ENCODE assay signal across 17 cellular contexts in genomic region chr4:170581969-170582368, GRCh38.
A peak's percentile ranks its signal among the peaks of the same experiment; 100 is the strongest.
DNase-seq lines count a peak whose midpoint lies in the region; ATAC-seq and TF ChIP-seq lines count a peak whose summit lies in the region.
"Had no signal": no experiment of that assay in that cellular context is flagged by ENCODE, and none has a peak within 500 bp of the region (broad histone marks: within the 10 kb centered on the region; RNA-seq: fewer than 3 reads in every experiment).

No MANE protein-coding gene starts in this region.

- H3K4me1 ChIP-seq in HCT116 (ENCODE audit: control insufficient read depth in 1 of 2, insufficient read depth in 2 of 2, low read length in 2 of 2) (peaks cover 2 to 19% of the 10 kb centered on the region in 2 experiments; a peak in 2 of 4 replicates), endodermal cell (ENCODE audit: control insufficient read depth, insufficient read depth, low read length) (no peaks in the 10 kb centered on the region), iPS-18a (ENCODE audit: control insufficient read depth, low read depth, low read length) (peaks cover 6% of the 10 kb centered on the region), osteoblast (ENCODE audit: insufficient read depth, low read length) (no peaks in the 10 kb centered on the region), testis (no peaks in the 10 kb centered on the region)
- H3K4me1 ChIP-seq: BLaER1 had no signal

- H3K4me2 ChIP-seq in HCT116 (ENCODE audit: low read length) (peak overlapping the region; percentile 50), osteoblast (ENCODE audit: insufficient read depth, low read length) (no peak overlapping the region)
- H3K4me2 ChIP-seq: BLaER1 had no signal

- TF ChIP-seq POLR2A in HCT116 (IDR thresholded peaks at IDR 0.05; ENCODE audit: borderline replicate concordance, extremely low read depth, insufficient read depth, insufficient read length) (no peak), testis (IDR thresholded peaks at IDR 0.05) (no peak)

- H2AFZ ChIP-seq in HCT116 (ENCODE audit: low read depth, low read length, poor library complexity, severe bottlenecking) (peak overlapping the region; percentile 52), osteoblast (ENCODE audit: low read length) (no peak overlapping the region)

- no peaks in the 10 kb centered on the region for H3K9me2 ChIP-seq in HCT116 (ENCODE audit: insufficient read depth)

- H3K9me3 ChIP-seq in HCT116 (ENCODE audit: control insufficient read depth in 1 of 2, insufficient read depth in 1 of 2, low read depth in 1 of 2, low read length in 2 of 2) (no peaks in the 10 kb centered on the region), endodermal cell (ENCODE audit: control insufficient read depth, low read length) (peaks cover 40% of the 10 kb centered on the region), iPS-18a (ENCODE audit: control insufficient read depth, low read depth, low read length) (no peaks in the 10 kb centered on the region), osteoblast (ENCODE audit: low read depth, low read length) (no peaks in the 10 kb centered on the region), testis (no peaks in the 10 kb centered on the region)

- peak; percentile 65 for ATAC-seq in HCT116
- ATAC-seq in activated CD4-positive, alpha-beta T cell treated with anti-CD3 and anti-CD28 coated beads for 36 hours: no peak
- ATAC-seq: HepG2 had no signal

- H3K4me3 ChIP-seq in HCT116 (replicated peaks in 1 of 2; ENCODE audit: low read depth in 1 of 2, low read length in 2 of 2) (no peak overlapping the region), endodermal cell (ENCODE audit: low read length) (no peak overlapping the region), iPS-18a (ENCODE audit: low read length) (no peak overlapping the region), osteoblast (ENCODE audit: insufficient read depth, low read length) (no peak overlapping the region), testis (no peak overlapping the region)
- H3K4me3 ChIP-seq: BLaER1 had no signal

- no peak for DNase-seq in HCT116 (ENCODE audit: low read depth, low spot score)
- DNase-seq in endodermal cell: no peak
- DNase-seq in activated naive CD4-positive, alpha-beta T cell treated with anti-CD3 and anti-CD28 coated beads, Interleukin-2, amount 50 U/mL, for 16 hours: no peak
- DNase-seq in osteoblast (ENCODE audit: insufficient read length, low spot score, missing footprints): no peak
- no peak for DNase-seq in testis
- no peak for DNase-seq in activated CD4-positive, alpha-beta T cell treated with anti-CD3 and anti-CD28 coated beads for 36 hours
- DNase-seq: 8988T; CD4-positive, alpha-beta memory T cell; DMS153; DMS79; GDM1; GOT3 had no signal

- H3K79me2 ChIP-seq in HCT116 (ENCODE audit: insufficient read depth, low read length): no peaks in the 10 kb centered on the region
- no peaks in the 10 kb centered on the region for H3K79me2 ChIP-seq in osteoblast (ENCODE audit: insufficient read depth, low read length)

- H3K27ac Mint-ChIP-seq in endodermal cell: peak overlapping the region; percentile 60
- H3K27ac Mint-ChIP-seq in activated CD4-positive, alpha-beta T cell treated with anti-CD3 and anti-CD28 coated beads for 36 hours: no peak overlapping the region
- H3K27ac Mint-ChIP-seq: CD14-positive monocyte; CD4-positive, alpha-beta memory T cell had no signal

- peaks cover 31% of the 10 kb centered on the region for H3K9me3 Mint-ChIP-seq in endodermal cell
- peaks cover 7% of the 10 kb centered on the region for H3K9me3 Mint-ChIP-seq in activated CD4-positive, alpha-beta T cell treated with anti-CD3 and anti-CD28 coated beads for 36 hours (ENCODE audit: low read depth)
- H3K9me3 Mint-ChIP-seq: H9 had no signal

- RAD21 ChIA-PET in HCT116 (lab: Charles Lee; ENCODE audit: low non-redundant PET in 1 of 2, low total read pairs in 2 of 2, uncharacterized antibody in 2 of 2, unreplicated experiment in 2 of 2): no interaction called here

- intact Hi-C loops in HCT116 (cut with micrococcal nuclease) (no loop called here), testis (cut with DNase I; ENCODE audit: low total_unique reads) (no loop called here)
- intact Hi-C loops in activated CD4-positive, alpha-beta T cell treated with anti-CD3 and anti-CD28 coated beads for 36 hours (cut with DNase I, micrococcal nuclease): no loop called here

- H4K20me1 ChIP-seq in HCT116 (ENCODE audit: insufficient read depth): no peaks in the 10 kb centered on the region
- H4K20me1 ChIP-seq in osteoblast (ENCODE audit: insufficient read depth, low read length): no peaks in the 10 kb centered on the region
- H4K20me1 ChIP-seq: BLaER1 had no signal

- no peaks in the 10 kb centered on the region for H3K36me3 Mint-ChIP-seq in endodermal cell (ENCODE audit: low read depth)
- H3K36me3 Mint-ChIP-seq in activated CD4-positive, alpha-beta T cell treated with anti-CD3 and anti-CD28 coated beads for 36 hours (ENCODE audit: low read depth): no peaks in the 10 kb centered on the region
- H3K36me3 Mint-ChIP-seq: CD14-positive monocyte; CD4-positive, alpha-beta memory T cell had no signal

- H3K27me3 ChIP-seq in HCT116 (ENCODE audit: insufficient read depth, low read length) (no peaks in the 10 kb centered on the region), endodermal cell (ENCODE audit: control insufficient read depth, insufficient read depth, low read length, poor library complexity, severe bottlenecking) (no peaks in the 10 kb centered on the region), iPS-18a (ENCODE audit: control insufficient read depth, insufficient read depth, low read length) (no peaks in the 10 kb centered on the region), osteoblast (ENCODE audit: insufficient read depth, low read length) (no peaks in the 10 kb centered on the region), testis (no peaks in the 10 kb centered on the region)
- H3K27me3 ChIP-seq: BLaER1 had no signal

- no TSS peak for BruUV-seq in HCT116 (replicated peaks; lab: Mats Ljungman, UMichigan)

- H3K36me3 ChIP-seq in HCT116 (ENCODE audit: control insufficient read depth in 1 of 2, insufficient read depth in 2 of 2, low read length in 2 of 2) (no peaks in the 10 kb centered on the region), endodermal cell (ENCODE audit: control insufficient read depth, insufficient read depth, low read length) (no peaks in the 10 kb centered on the region), iPS-18a (ENCODE audit: control insufficient read depth, low read depth, low read length) (no peaks in the 10 kb centered on the region), osteoblast (ENCODE audit: insufficient read depth, low read length) (no peaks in the 10 kb centered on the region), testis (ENCODE audit: low read depth, missing control alignments) (no peaks in the 10 kb centered on the region)
- H3K36me3 ChIP-seq: BLaER1 had no signal

- no peak for TF ChIP-seq RAD21 in HCT116 (IDR thresholded peaks at IDR 0.05; ENCODE audit: low read depth)

- no peaks in the 10 kb centered on the region for H3K27me3 Mint-ChIP-seq in endodermal cell (ENCODE audit: insufficient read depth)
- no peaks in the 10 kb centered on the region for H3K27me3 Mint-ChIP-seq in activated CD4-positive, alpha-beta T cell treated with anti-CD3 and anti-CD28 coated beads for 36 hours
- H3K27me3 Mint-ChIP-seq: CD4-positive, alpha-beta memory T cell had no signal

- H3K4me3 Mint-ChIP-seq in endodermal cell: no peak overlapping the region
- H3K4me3 Mint-ChIP-seq in activated CD4-positive, alpha-beta T cell treated with anti-CD3 and anti-CD28 coated beads for 36 hours: no peak overlapping the region
- H3K4me3 Mint-ChIP-seq: CD14-positive monocyte; CD4-positive, alpha-beta memory T cell; H9 had no signal

- no peak overlapping the region; the same call in 1 of the 2 replicates for H3K27ac ChIP-seq in HCT116 (ENCODE audit: low read depth, low read length)
- no peak overlapping the region for H3K27ac ChIP-seq in endodermal cell (ENCODE audit: low read depth, low read length)
- H3K27ac ChIP-seq in iPS-18a (ENCODE audit: low read length): peak overlapping the region; percentile 37
- H3K27ac ChIP-seq in osteoblast (ENCODE audit: low read depth, low read length): no peak overlapping the region
- no peak overlapping the region for H3K27ac ChIP-seq in testis
- H3K27ac ChIP-seq: BLaER1 had no signal

- 92 to 93% methylated on average over 3 to 5 of the region's 5 CpGs for WGBS in endodermal cell (ENCODE audit: insufficient coverage in 1 of 2, insufficient read length in 1 of 2), 2 experiments
- 55 to 73% methylated on average over 5 of the region's 5 CpGs for WGBS in testis, 2 donors

- H3K9ac ChIP-seq in HCT116 (ENCODE audit: low read length): 0 out of 2 replicates have a peak overlapping the region, but pooled peaks have one; percentile 7
- H3K9ac ChIP-seq in endodermal cell (ENCODE audit: extremely low read depth, low read length, poor library complexity, severe bottlenecking): no peak overlapping the region
- H3K9ac ChIP-seq in iPS-18a (ENCODE audit: low read length): no peak overlapping the region
- H3K9ac ChIP-seq: BLaER1 had no signal

- no peak for TF ChIP-seq CTCF in HCT116 (IDR thresholded peaks at IDR 0.05 in 2 of 3, conservative IDR thresholded peaks at IDR 0.05 in 1 of 3; ENCODE audit: borderline replicate concordance in 1 of 3, insufficient read depth in 1 of 3, low read depth in 2 of 3, low read length in 2 of 3)
- TF ChIP-seq CTCF in endodermal cell (conservative IDR thresholded peaks at IDR 0.05): no peak
- TF ChIP-seq CTCF in osteoblast (IDR thresholded peaks at IDR 0.05; ENCODE audit: extremely low read depth, low read depth, low read length): no peak
- TF ChIP-seq CTCF in testis (IDR thresholded peaks at IDR 0.05): no peak

- CTCF ChIA-PET in HCT116 (lab: Charles Lee): interaction anchor here (0.6 to 1.4 kb wide), 2 partner anchors 322 to 1381 kb away, joined by 3 to 4 read pairs; no protein-coding TSS in a partner anchor
- CTCF ChIA-PET in activated CD4-positive, alpha-beta T cell treated with anti-CD3 and anti-CD28 coated beads for 36 hours (lab: Charles Lee): no interaction called here

- H3K4me1 Mint-ChIP-seq in endodermal cell: peaks cover 12% of the 10 kb centered on the region
- H3K4me1 Mint-ChIP-seq in activated CD4-positive, alpha-beta T cell treated with anti-CD3 and anti-CD28 coated beads for 36 hours: no peaks in the 10 kb centered on the region
- H3K4me1 Mint-ChIP-seq: CD14-positive monocyte; CD4-positive, alpha-beta memory T cell had no signal

- POLR2A ChIA-PET in HCT116 (lab: Charles Lee): interaction anchor here (1.0 kb wide), 1 partner anchor 14 kb away, joined by 3 read pairs; no protein-coding TSS in a partner anchor
- POLR2A ChIA-PET in activated CD4-positive, alpha-beta T cell treated with anti-CD3 and anti-CD28 coated beads for 36 hours (lab: Charles Lee): no interaction called here
